15 cellular contexts compared by ENCODE assay signal in genomic region chr13:62278271-62278670, GRCh38.
"Had no signal": no experiment of that assay in that cellular context is flagged by ENCODE, and none has a peak within 500 bp of the region (broad histone marks: within the 10 kb centered on the region; RNA-seq: fewer than 3 reads in every experiment).

No MANE protein-coding gene starts in this region.

- H3K36me3 ChIP-seq: breast epithelium, esophagus squamous epithelium, sigmoid colon had no signal

- H3K4me3 ChIP-seq: breast epithelium, esophagus squamous epithelium, mucosa of descending colon, psoas muscle, sigmoid colon had no signal

- H3K4me1 Mint-ChIP-seq: activated CD4-positive, alpha-beta memory T cell treated with anti-CD3 and anti-CD28 coated beads, Interleukin-2, amount 10 ng/mL, durations not matched to agents 7 days and 5 days; naive thymus-derived CD8-positive, alpha-beta T cell had no signal

- H3K4me1 ChIP-seq: breast epithelium, esophagus squamous epithelium, psoas muscle, sigmoid colon had no signal

- H3K9me3 ChIP-seq: breast epithelium, psoas muscle had no signal

- H3K27me3 ChIP-seq: breast epithelium, esophagus squamous epithelium, sigmoid colon had no signal

- H3K27me3 Mint-ChIP-seq: activated CD4-positive, alpha-beta memory T cell treated with anti-CD3 and anti-CD28 coated beads, Interleukin-2, amount 10 ng/mL, durations not matched to agents 7 days and 5 days; naive thymus-derived CD8-positive, alpha-beta T cell had no signal

- DNase-seq: activated CD4-positive, alpha-beta memory T cell treated with anti-CD3 and anti-CD28 coated beads, Interleukin-2, amount 10 ng/mL, durations not matched to agents 7 days and 5 days; activated CD8-positive, alpha-beta memory T cell treated with anti-CD3 and anti-CD28 coated beads, Interleukin-2, amount 50 U/mL, for 48 hours; aorta; esophagus squamous epithelium; foreskin fibroblast; head of caudate nucleus; mucosa of descending colon; naive thymus-derived CD8-positive, alpha-beta T cell; occipital lobe; psoas muscle; sigmoid colon; stimulated activated CD4-positive, alpha-beta T cell treated with anti-CD3 and anti-CD28 coated beads, Interleukin-12 subunit alpha, Interleukin-12 subunit beta, amount 100 ng/mL, for 4 hours; stimulated activated naive CD4-positive, alpha-beta T cell treated with Interleukin-2 at 50 U/mL for 16 hours; T1000 had no signal

- ATAC-seq: mucosa of descending colon; naive thymus-derived CD8-positive, alpha-beta T cell; psoas muscle had no signal

- H3K27ac Mint-ChIP-seq: activated CD4-positive, alpha-beta memory T cell treated with anti-CD3 and anti-CD28 coated beads, Interleukin-2, amount 10 ng/mL, durations not matched to agents 7 days and 5 days; naive thymus-derived CD8-positive, alpha-beta T cell had no signal

- H3K4me3 Mint-ChIP-seq: activated CD4-positive, alpha-beta memory T cell treated with anti-CD3 and anti-CD28 coated beads, Interleukin-2, amount 10 ng/mL, durations not matched to agents 7 days and 5 days; naive thymus-derived CD8-positive, alpha-beta T cell had no signal

- H3K27ac ChIP-seq: breast epithelium, esophagus squamous epithelium, psoas muscle, sigmoid colon had no signal
